2 cellular contexts compared by ENCODE assay signal in genomic region chr7:121313793-121314676, GRCh38.
TF ChIP-seq lines count a peak whose summit lies in the region.

No MANE protein-coding gene starts in this region.

TF ChIP-seq in A549, 52 proteins besides CTCF, POLR2A, EP300 and RAD21 (continued from another document):
- no peak for TF ChIP-seq ZFP36 (IDR thresholded peaks at IDR 0.05; ENCODE audit: borderline replicate concordance, partially characterized antibody)
- TF ChIP-seq TP53 (CRISPR knock-in tag; IDR thresholded peaks at IDR 0.05) = no peak
- no peak for TF ChIP-seq HES2 (IDR thresholded peaks at IDR 0.05)
- TF ChIP-seq HOXB5 (CRISPR knock-in tag; IDR thresholded peaks at IDR 0.05) = no peak
- TF ChIP-seq GATA3 (IDR thresholded peaks at IDR 0.05; ENCODE audit: borderline replicate concordance) = no peak
- no peak for TF ChIP-seq SMC3 (IDR thresholded peaks at IDR 0.05)

TF ChIP-seq in HepG2, 621 proteins besides CTCF, POLR2A, EP300 and RAD21 (continued from another document):
- TF ChIP-seq RFX1 (IDR thresholded peaks at IDR 0.05) (no peak), ZNF207 (IDR thresholded peaks at IDR 0.05; ENCODE audit: borderline replicate concordance) (no peak), ZNF24 (IDR thresholded peaks at IDR 0.05) (no peak), MXI1 (IDR thresholded peaks at IDR 0.05; ENCODE audit: borderline replicate concordance, low read depth, low read length) (no peak), MATR3 (CRISPR knock-in tag; IDR thresholded peaks at IDR 0.05) (no peak), CCAR2 (optimal IDR thresholded peaks at IDR 0.05; ENCODE audit: low read depth, low read length) (no peak), MYNN (CRISPR knock-in tag; IDR thresholded peaks at IDR 0.05; ENCODE audit: low read depth) (no peak), ZNF550 (CRISPR knock-in tag; IDR thresholded peaks at IDR 0.05; ENCODE audit: borderline replicate concordance) (no peak), ZNF616 (CRISPR knock-in tag; IDR thresholded peaks at IDR 0.05; ENCODE audit: low read depth) (no peak)
- TF ChIP-seq, protein P1, sequence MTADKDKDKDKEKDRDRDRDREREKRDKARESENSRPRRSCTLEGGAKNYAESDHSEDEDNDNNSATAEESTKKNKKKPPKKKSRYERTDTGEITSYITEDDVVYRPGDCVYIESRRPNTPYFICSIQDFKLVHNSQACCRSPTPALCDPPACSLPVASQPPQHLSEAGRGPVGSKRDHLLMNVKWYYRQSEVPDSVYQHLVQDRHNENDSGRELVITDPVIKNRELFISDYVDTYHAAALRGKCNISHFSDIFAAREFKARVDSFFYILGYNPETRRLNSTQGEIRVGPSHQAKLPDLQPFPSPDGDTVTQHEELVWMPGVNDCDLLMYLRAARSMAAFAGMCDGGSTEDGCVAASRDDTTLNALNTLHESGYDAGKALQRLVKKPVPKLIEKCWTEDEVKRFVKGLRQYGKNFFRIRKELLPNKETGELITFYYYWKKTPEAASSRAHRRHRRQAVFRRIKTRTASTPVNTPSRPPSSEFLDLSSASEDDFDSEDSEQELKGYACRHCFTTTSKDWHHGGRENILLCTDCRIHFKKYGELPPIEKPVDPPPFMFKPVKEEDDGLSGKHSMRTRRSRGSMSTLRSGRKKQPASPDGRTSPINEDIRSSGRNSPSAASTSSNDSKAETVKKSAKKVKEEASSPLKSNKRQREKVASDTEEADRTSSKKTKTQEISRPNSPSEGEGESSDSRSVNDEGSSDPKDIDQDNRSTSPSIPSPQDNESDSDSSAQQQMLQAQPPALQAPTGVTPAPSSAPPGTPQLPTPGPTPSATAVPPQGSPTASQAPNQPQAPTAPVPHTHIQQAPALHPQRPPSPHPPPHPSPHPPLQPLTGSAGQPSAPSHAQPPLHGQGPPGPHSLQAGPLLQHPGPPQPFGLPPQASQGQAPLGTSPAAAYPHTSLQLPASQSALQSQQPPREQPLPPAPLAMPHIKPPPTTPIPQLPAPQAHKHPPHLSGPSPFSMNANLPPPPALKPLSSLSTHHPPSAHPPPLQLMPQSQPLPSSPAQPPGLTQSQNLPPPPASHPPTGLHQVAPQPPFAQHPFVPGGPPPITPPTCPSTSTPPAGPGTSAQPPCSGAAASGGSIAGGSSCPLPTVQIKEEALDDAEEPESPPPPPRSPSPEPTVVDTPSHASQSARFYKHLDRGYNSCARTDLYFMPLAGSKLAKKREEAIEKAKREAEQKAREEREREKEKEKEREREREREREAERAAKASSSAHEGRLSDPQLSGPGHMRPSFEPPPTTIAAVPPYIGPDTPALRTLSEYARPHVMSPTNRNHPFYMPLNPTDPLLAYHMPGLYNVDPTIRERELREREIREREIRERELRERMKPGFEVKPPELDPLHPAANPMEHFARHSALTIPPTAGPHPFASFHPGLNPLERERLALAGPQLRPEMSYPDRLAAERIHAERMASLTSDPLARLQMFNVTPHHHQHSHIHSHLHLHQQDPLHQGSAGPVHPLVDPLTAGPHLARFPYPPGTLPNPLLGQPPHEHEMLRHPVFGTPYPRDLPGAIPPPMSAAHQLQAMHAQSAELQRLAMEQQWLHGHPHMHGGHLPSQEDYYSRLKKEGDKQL (CRISPR knock-in tag; IDR thresholded peaks at IDR 0.05; ENCODE audit: low read depth) = no peak
TF ChIP-seq in HepG2: peak in this region for 0.
